Comparison of ENCODE assay signal across 17 cellular contexts in genomic region chr6:5684320-5684719, GRCh38.
DNase-seq lines count a peak whose midpoint lies in the region; ATAC-seq, FAIRE-seq and TF ChIP-seq lines count a peak whose summit lies in the region.
"Had no signal": no experiment of that assay in that cellular context is flagged by ENCODE, and none has a peak within 500 bp of the region (broad histone marks: within the 10 kb centered on the region; RNA-seq: fewer than 3 reads in every experiment).

No MANE protein-coding gene starts in this region.

- peaks cover 45% of the 10 kb centered on the region for H3K4me1 Mint-ChIP-seq in nephron progenitor cell
- H3K4me1 Mint-ChIP-seq in naive thymus-derived CD8-positive, alpha-beta T cell: peaks cover 6 to 27% (median 25%) of the 10 kb centered on the region in 4 donors
- H3K4me1 Mint-ChIP-seq: activated CD8-positive, alpha-beta memory T cell treated with anti-CD3 and anti-CD28 coated beads, Interleukin-2, amount 10 ng/mL, durations not matched to agents 7 days and 5 days had no signal

- no peak for TF ChIP-seq EP300 in K562 (IDR thresholded peaks at IDR 0.05; ENCODE audit: low read length)

- H3K4me1 ChIP-seq in K562 (replicated peaks in 1 of 2; ENCODE audit: control insufficient read depth in 2 of 2, insufficient read depth in 2 of 2, low read length in 2 of 2) (no peaks in the 10 kb centered on the region), kidney (ENCODE audit: control insufficient read depth in 1 of 2, insufficient read depth in 1 of 2, low read depth in 1 of 2, low read length in 2 of 2) (peaks cover 0 to 2% of the 10 kb centered on the region in 2 donors)
- H3K4me1 ChIP-seq: colonic mucosa had no signal

- H3K27me3 ChIP-seq in K562 (ENCODE audit: control insufficient read depth in 2 of 2, insufficient read depth in 2 of 2, low read length in 2 of 2): no peaks in the 10 kb centered on the region
- H3K27me3 ChIP-seq: colonic mucosa had no signal

- no peaks in the 10 kb centered on the region for H3K36me3 ChIP-seq in K562 (ENCODE audit: control insufficient read depth, insufficient read depth, low read length)
- no peaks in the 10 kb centered on the region for H3K36me3 ChIP-seq in kidney (ENCODE audit: control insufficient read depth in 1 of 2, insufficient read depth in 2 of 2, low read length in 2 of 2)
- H3K36me3 ChIP-seq: colonic mucosa had no signal

- WGBS in K562 (ENCODE audit: insufficient coverage, low coverage, missing lambda C conversion rate): 79% methylated on average over 3 of the region's 3 CpGs

- CTCF ChIA-PET in K562 (lab: Yijun Ruan, JAX; ENCODE audit: low intra/inter-chr PET ratio) (no interaction called here), RWPE1 (lab: Yijun Ruan, JAX) (no interaction called here)

- no peaks in the 10 kb centered on the region for H3K9me1 ChIP-seq in K562 (ENCODE audit: control insufficient read depth, insufficient read depth, low read length)

- TF ChIP-seq RAD21 in K562 (CRISPR knock-in tag; conservative IDR thresholded peaks at IDR 0.05 in 1 of 2, IDR thresholded peaks at IDR 0.05 in 1 of 2): no peak

- peaks cover 11% of the 10 kb centered on the region for H3K36me3 Mint-ChIP-seq in nephron progenitor cell (ENCODE audit: low read depth)
- H3K36me3 Mint-ChIP-seq in naive thymus-derived CD8-positive, alpha-beta T cell: peaks cover 8 to 19% (median 17%) of the 10 kb centered on the region in 3 donors

- peak overlapping the region; percentile 11 for H3K27ac Mint-ChIP-seq in nephron progenitor cell
- peak overlapping the region in 4 of 10 donors; percentile 19 to 51 (median 28) for H3K27ac Mint-ChIP-seq in naive thymus-derived CD8-positive, alpha-beta T cell
- H3K27ac Mint-ChIP-seq: activated CD8-positive, alpha-beta memory T cell treated with anti-CD3 and anti-CD28 coated beads, Interleukin-2, amount 10 ng/mL, durations not matched to agents 7 days and 5 days; activated T-helper 2 cell treated with anti-CD3 and anti-CD28 coated beads, Interferon-gamma antibody, Interleukin-2, Interleukin-4, amounts not matched to agents 10 μg/mL and 5 μg/mL and 100 μg/mL, durations not matched to agents 14 hours and 24 hours and 36 hours had no signal

- no peaks in the 10 kb centered on the region for H4K20me1 ChIP-seq in K562 (replicated peaks; ENCODE audit: control insufficient read depth, insufficient read depth, low read length)

- no peaks in the 10 kb centered on the region for H3K79me2 ChIP-seq in K562 (ENCODE audit: control insufficient read depth, insufficient read depth, low read length)

- H3K4me3 ChIP-seq in K562 (no peak overlapping the region), kidney (ENCODE audit: low read length in 2 of 2) (no peak overlapping the region)
- H3K4me3 ChIP-seq: colonic mucosa had no signal

- POLR2A ChIA-PET in K562 (lab: Yijun Ruan, JAX) (interaction anchor here (0.6 kb wide), 1 partner anchor 36 kb away, joined by 3 read pairs; no protein-coding TSS in a partner anchor), RWPE1 (lab: Yijun Ruan, JAX; ENCODE audit: low non-redundant PET) (no interaction called here)
- POLR2A ChIA-PET in naive thymus-derived CD8-positive, alpha-beta T cell (lab: Charles Lee): interaction anchor here (0.8 to 1.5 kb wide), 2 partner anchors 15 to 16 kb away, joined by 3 read pairs; no protein-coding TSS in a partner anchor

- no peak for ATAC-seq in K562
- no peak for ATAC-seq in naive thymus-derived CD8-positive, alpha-beta T cell
- ATAC-seq: activated CD8-positive, alpha-beta memory T cell treated with anti-CD3 and anti-CD28 coated beads, Interleukin-2, amount 10 ng/mL, durations not matched to agents 7 days and 5 days had no signal

- FAIRE-seq in K562 (lab: Jason Lieb, UNC) (no peak), kidney (lab: Jason Lieb, UNC) (no peak)
- FAIRE-seq: endothelial cell of umbilical vein, H1, small intestine had no signal

- peaks cover 6% of the 10 kb centered on the region for H3K27me3 Mint-ChIP-seq in nephron progenitor cell (ENCODE audit: low read depth, poor library complexity)
- no peaks in the 10 kb centered on the region for H3K27me3 Mint-ChIP-seq in naive thymus-derived CD8-positive, alpha-beta T cell
- H3K27me3 Mint-ChIP-seq: activated CD8-positive, alpha-beta memory T cell treated with anti-CD3 and anti-CD28 coated beads, Interleukin-2, amount 10 ng/mL, durations not matched to agents 7 days and 5 days had no signal

- H3K9ac ChIP-seq in K562 (ENCODE audit: insufficient read depth in 1 of 2, low read depth in 2 of 2, low read length in 2 of 2) (no peak overlapping the region), kidney (ENCODE audit: low read length in 2 of 2) (no peak overlapping the region)

- H3K9me3 Mint-ChIP-seq in nephron progenitor cell: peaks cover 31% of the 10 kb centered on the region
- H3K9me3 Mint-ChIP-seq in naive thymus-derived CD8-positive, alpha-beta T cell: peaks cover 0 to 18% (median 0%) of the 10 kb centered on the region in 9 donors

- TF ChIP-seq CTCF in K562 (IDR thresholded peaks at IDR 0.05 in 2 of 3, conservative IDR thresholded peaks at IDR 0.05 in 1 of 3; ENCODE audit: insufficient read depth in 2 of 3, low read depth in 1 of 3, low read length in 3 of 3): no peak
- no peak for TF ChIP-seq CTCF in nephron progenitor cell (IDR thresholded peaks at IDR 0.05)
- TF ChIP-seq CTCF in RWPE1 (conservative IDR thresholded peaks at IDR 0.05; ENCODE audit: low read depth): no peak
- no peak for TF ChIP-seq CTCF in kidney (IDR thresholded peaks at IDR 0.05; ENCODE audit: borderline replicate concordance, extremely low read depth, insufficient read depth)

- no peak for TF ChIP-seq POLR2A in K562 (conservative IDR thresholded peaks at IDR 0.05)

- no peak overlapping the region for H2AFZ ChIP-seq in K562 (ENCODE audit: low read depth, low read length)

- intact Hi-C loops in K562 (cut with micrococcal nuclease): no loop called here
- intact Hi-C loops in kidney (cut with DNase I): no loop called here

- in situ Hi-C loops in K562 (cut with MboI): no loop called here

- H3K9me3 ChIP-seq in K562 (replicated peaks; ENCODE audit: control insufficient read depth, insufficient read depth, low read depth, low read length) (no peaks in the 10 kb centered on the region), kidney (ENCODE audit: control insufficient read depth in 1 of 2, low read length in 2 of 2) (no peaks in the 10 kb centered on the region)
- H3K9me3 ChIP-seq: colonic mucosa had no signal

- no peak overlapping the region for H3K4me2 ChIP-seq in K562 (ENCODE audit: insufficient read depth, low read length)

- H3K27ac ChIP-seq in K562 (ENCODE audit: extremely low read depth, low read depth, low read length) (no peak overlapping the region), RWPE1 (no peak overlapping the region), kidney (ENCODE audit: low read depth in 2 of 2, low read length in 2 of 2) (no peak overlapping the region)
- H3K27ac ChIP-seq: colonic mucosa had no signal

- H3K4me3 Mint-ChIP-seq in nephron progenitor cell: no peak overlapping the region
- H3K4me3 Mint-ChIP-seq in naive thymus-derived CD8-positive, alpha-beta T cell: no peak overlapping the region
- H3K4me3 Mint-ChIP-seq: activated CD8-positive, alpha-beta memory T cell treated with anti-CD3 and anti-CD28 coated beads, Interleukin-2, amount 10 ng/mL, durations not matched to agents 7 days and 5 days had no signal

- no TSS peak for BruUV-seq in K562 (replicated peaks; lab: Mats Ljungman, UMichigan)

- peak; percentile 19 for DNase-seq in DMS53 treated with DMSO at 0.1 percent for 48 hours (lab: John Stamatoyannopoulos, UW; ENCODE audit: unreplicated experiment)
- peak; percentile 42 for DNase-seq in NCI-H146 (lab: John Stamatoyannopoulos, UW)
- DNase-seq in K562 (ENCODE audit: extremely low read depth in 1 of 4, low spot score in 3 of 4): no peak
- no peak for DNase-seq in nephron progenitor cell
- no peak for DNase-seq in RWPE1 (ENCODE audit: low spot score)
- no peak for DNase-seq in kidney
- no peak for DNase-seq in naive thymus-derived CD8-positive, alpha-beta T cell
- DNase-seq: activated CD4-positive, alpha-beta T cell treated with anti-CD3 and anti-CD28 coated beads for 1 hour; activated CD8-positive, alpha-beta memory T cell treated with anti-CD3 and anti-CD28 coated beads, Interleukin-2, amount 10 ng/mL, durations not matched to agents 7 days and 5 days; amygdala; colonic mucosa; NCI-H1048; small intestine; T1000 had no signal

TF ChIP-seq in K562, 482 proteins besides CTCF, POLR2A, EP300 and RAD21:
- TF ChIP-seq ZNF316 (IDR thresholded peaks at IDR 0.05) (peak; percentile 13; the same call in 1 of the 2 replicates), ZNF445 (CRISPR knock-in tag; IDR thresholded peaks at IDR 0.05; ENCODE audit: low read depth) (no peak)
TF ChIP-seq in K562: peak in this region for 1.

Comparison
In these comparisons a context has a peak if more than half of its experiments do, and no peak if none do; other contexts are left out.
1. DNase-seq: peak in DMS53 treated with DMSO at 0.1 percent for 48 hours (single experiment) and NCI-H146 (single experiment); none in K562 (0 of 4), nephron progenitor cell (single experiment), RWPE1 (single experiment), kidney (single experiment) and naive thymus-derived CD8-positive, alpha-beta T cell (0 of 10).